ENCODE assay signal across 1 cellular context in the genomic region with DNA sequence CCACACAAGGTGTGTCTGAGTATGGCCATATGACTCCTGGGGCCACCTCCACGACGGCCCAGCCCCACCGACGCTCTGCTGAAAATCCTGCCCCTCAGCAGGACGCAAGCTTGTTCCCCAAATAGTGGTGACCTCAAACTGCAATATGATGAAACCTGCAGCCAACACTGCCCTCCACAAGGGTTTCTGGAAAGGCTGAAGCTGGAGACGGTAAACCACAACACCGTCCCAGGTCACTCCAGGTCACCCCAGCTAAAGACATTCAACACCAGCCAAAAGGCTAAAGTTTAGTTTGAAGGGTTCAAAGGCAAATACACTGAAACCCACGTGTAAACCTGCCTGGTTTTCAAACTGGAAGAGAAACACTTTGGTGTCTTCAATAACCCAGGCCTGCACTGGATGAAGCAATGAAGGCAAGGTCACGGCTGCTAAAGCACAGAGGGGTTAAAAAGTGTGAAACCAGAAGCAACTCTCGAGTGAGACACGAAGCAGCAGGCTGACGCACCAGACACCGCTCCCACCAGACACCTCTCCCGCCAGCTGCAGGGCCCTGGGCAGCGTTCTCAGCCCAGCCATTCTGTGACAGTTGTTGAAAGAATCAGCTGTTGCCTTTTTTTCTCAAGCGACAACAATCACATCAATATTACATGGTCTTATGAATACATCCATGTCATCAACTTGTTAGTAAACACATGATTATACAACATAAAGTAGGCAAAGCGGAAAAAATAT.
TF ChIP-seq lines count a peak whose summit lies in the region.

No MANE protein-coding gene starts in this region.

TF ChIP-seq in GM12878, 131 proteins besides CTCF, POLR2A, EP300 and RAD21:
- no peak for TF ChIP-seq GATAD2B (conservative IDR thresholded peaks at IDR 0.05; ENCODE audit: low read depth)
- TF ChIP-seq IKZF2 (IDR thresholded peaks at IDR 0.05), result no peak
- TF ChIP-seq HDAC6 (IDR thresholded peaks at IDR 0.05; ENCODE audit: unreplicated experiment), result no peak
- TF ChIP-seq, protein P1, sequence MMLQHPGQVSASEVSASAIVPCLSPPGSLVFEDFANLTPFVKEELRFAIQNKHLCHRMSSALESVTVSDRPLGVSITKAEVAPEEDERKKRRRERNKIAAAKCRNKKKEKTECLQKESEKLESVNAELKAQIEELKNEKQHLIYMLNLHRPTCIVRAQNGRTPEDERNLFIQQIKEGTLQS (IDR thresholded peaks at IDR 0.05; ENCODE audit: borderline replicate concordance, extremely low read depth, low read depth, low read length), result no peak
- no peak for TF ChIP-seq MEF2B (IDR thresholded peaks at IDR 0.05; ENCODE audit: partially characterized antibody, poor library complexity, severe bottlenecking)
- TF ChIP-seq ATF7 (IDR thresholded peaks at IDR 0.05; ENCODE audit: low read depth), result no peak
- TF ChIP-seq SP1 (IDR thresholded peaks at IDR 0.05; ENCODE audit: low read depth, low read length), result no peak
- TF ChIP-seq, protein P2, sequence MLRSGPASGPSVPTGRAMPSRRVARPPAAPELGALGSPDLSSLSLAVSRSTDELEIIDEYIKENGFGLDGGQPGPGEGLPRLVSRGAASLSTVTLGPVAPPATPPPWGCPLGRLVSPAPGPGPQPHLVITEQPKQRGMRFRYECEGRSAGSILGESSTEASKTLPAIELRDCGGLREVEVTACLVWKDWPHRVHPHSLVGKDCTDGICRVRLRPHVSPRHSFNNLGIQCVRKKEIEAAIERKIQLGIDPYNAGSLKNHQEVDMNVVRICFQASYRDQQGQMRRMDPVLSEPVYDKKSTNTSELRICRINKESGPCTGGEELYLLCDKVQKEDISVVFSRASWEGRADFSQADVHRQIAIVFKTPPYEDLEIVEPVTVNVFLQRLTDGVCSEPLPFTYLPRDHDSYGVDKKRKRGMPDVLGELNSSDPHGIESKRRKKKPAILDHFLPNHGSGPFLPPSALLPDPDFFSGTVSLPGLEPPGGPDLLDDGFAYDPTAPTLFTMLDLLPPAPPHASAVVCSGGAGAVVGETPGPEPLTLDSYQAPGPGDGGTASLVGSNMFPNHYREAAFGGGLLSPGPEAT (IDR thresholded peaks at IDR 0.05; ENCODE audit: low read depth), result no peak
- TF ChIP-seq POLR2AphosphoS5 (IDR thresholded peaks at IDR 0.05; ENCODE audit: low read length), result no peak
- no peak for TF ChIP-seq CREB1 (IDR thresholded peaks at IDR 0.05; ENCODE audit: low read depth)
- no peak for TF ChIP-seq SMC3 (IDR thresholded peaks at IDR 0.05; ENCODE audit: borderline replicate concordance, low read length)
- TF ChIP-seq FOXK2 (IDR thresholded peaks at IDR 0.05), result no peak
- TF ChIP-seq, protein P3, sequence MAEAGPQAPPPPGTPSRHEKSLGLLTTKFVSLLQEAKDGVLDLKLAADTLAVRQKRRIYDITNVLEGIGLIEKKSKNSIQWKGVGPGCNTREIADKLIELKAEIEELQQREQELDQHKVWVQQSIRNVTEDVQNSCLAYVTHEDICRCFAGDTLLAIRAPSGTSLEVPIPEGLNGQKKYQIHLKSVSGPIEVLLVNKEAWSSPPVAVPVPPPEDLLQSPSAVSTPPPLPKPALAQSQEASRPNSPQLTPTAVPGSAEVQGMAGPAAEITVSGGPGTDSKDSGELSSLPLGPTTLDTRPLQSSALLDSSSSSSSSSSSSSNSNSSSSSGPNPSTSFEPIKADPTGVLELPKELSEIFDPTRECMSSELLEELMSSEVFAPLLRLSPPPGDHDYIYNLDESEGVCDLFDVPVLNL (IDR thresholded peaks at IDR 0.05; ENCODE audit: low read depth, low read length), result no peak
